ENCODE assay signal across 14 cellular contexts in the genomic region with DNA sequence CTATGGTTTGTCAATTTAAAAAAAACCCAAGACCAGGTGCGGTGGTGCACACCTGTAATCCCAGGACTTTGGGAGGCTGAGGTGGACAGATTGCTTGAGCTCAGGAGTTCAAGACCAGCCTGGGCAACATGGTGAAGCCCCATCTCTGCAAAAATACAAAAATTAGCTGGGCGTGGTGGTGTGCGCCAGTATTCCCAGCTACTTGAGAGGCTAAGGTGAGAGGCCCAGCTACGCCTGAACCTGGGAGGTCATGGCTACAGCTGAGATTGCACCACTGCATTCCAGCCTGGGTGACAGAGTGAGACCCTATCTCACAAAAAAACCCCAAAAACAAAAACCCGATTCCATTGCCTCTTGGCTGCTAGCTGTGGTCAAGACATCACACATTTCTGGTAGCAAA. TPM values are rescaled to one million over a fixed set of nuclear protein-coding genes. Genes with fewer than 3 reads are reported as not detected.
"Had no signal": no experiment of that assay in that cellular context is flagged by ENCODE, and none has a peak within 500 bp of the region (broad histone marks: within the 10 kb centered on the region; RNA-seq: fewer than 3 reads in every experiment).

No MANE protein-coding gene starts in this region.

RNA-seq across cellular contexts. Expression of a gene that starts 48.6 kb away (rescaled TPM):
- total RNA-seq: activated naive CD8-positive, alpha-beta T cell treated with anti-CD3 and anti-CD28 coated beads for 36 hours; breast epithelium; colonic mucosa; epithelial cell of proximal tubule; kidney epithelial cell; left lobe of liver; lung microvascular endothelial cell; natural killer cell treated with Interleukin-12 subunit alpha and Interleukin-12 subunit beta and Interleukin-15 and Interleukin-18, amount 100 ng/mL, for 72 hours; pancreas; pulmonary artery endothelial cell; right cardiac atrium; T-helper 17 cell; thoracic aorta; upper lobe of right lung had no signal
